8 cellular contexts compared by ENCODE assay signal in genomic region chr9:22773501-22774220, GRCh38.
"Had no signal": no experiment of that assay in that cellular context is flagged by ENCODE, and none has a peak within 500 bp of the region (broad histone marks: within the 10 kb centered on the region; RNA-seq: fewer than 3 reads in every experiment).

No MANE protein-coding gene starts in this region.

- H3K4me3 ChIP-seq: GM23248, GM23338 had no signal

- DNase-seq: GM23248, GOT3, H7, H9, HCEC 1CT, HFFc6 had no signal

- H3K27ac ChIP-seq: GM23248 had no signal

- ATAC-seq: GM23338, HCT116 had no signal

- H2AFZ ChIP-seq: GM23248, GM23338 had no signal

- H3K4me2 ChIP-seq: GM23338 had no signal

- H3K9ac ChIP-seq: GM23248 had no signal
